Comparison of ENCODE assay signal across 27 cellular contexts in the genomic region with DNA sequence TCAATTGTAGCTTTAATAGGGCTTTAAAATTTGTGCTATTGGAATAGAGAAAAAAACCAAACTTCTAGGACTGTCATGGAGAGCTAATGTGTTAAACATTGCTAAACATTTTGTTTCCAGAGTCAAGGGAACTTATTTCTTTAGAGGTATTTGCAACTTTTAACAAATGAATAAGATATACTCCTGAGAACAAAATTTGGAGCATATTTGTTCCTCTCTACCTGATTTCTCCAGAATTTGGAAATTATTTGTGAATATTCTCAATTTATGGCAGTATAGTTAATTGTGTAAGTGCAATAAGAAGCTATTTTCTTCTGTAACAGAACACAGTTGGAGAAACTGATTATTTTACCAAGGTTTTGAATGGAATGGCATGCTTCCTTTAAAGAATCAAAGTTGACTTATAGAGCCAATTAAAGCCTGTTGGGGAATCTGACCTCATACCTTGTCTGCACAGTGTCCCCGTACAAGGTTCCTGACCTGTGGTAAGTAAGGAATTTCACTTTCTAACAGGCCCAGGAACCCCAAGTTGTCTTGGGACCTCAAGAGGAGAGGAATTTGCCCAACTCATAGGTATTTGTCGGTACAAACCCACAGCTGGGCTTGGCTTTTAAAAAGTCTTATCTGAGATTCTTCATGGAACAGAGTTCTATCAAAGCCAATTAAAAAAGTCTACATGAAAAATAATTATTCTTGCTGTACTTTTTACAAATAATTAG.
"Had no signal": no experiment of that assay in that cellular context is flagged by ENCODE, and none has a peak within 500 bp of the region (broad histone marks: within the 10 kb centered on the region; RNA-seq: fewer than 3 reads in every experiment).

No MANE protein-coding gene starts in this region.

- H3K27me3 ChIP-seq: adrenal gland, ascending aorta, cardiac muscle cell, heart left ventricle, spleen, suprapubic skin, tibial artery had no signal

- ATAC-seq: activated CD4-positive, CD25-positive, alpha-beta regulatory T cell treated with anti-CD3 and anti-CD28 coated beads, Interleukin-2, amount 50 U/mL, for 24 hours; effector memory CD8-positive, alpha-beta T cell; heart left ventricle; naive thymus-derived CD4-positive, alpha-beta T cell; right cardiac atrium; stimulated activated effector memory CD8-positive, alpha-beta T cell treated with anti-CD3 and anti-CD28 coated beads, Interleukin-12 subunit alpha, Interleukin-12 subunit beta, amount 100 ng/mL, for 72 hours; T-helper 17 cell had no signal

- H3K27ac ChIP-seq: ascending aorta, cardiac muscle cell, spleen, suprapubic skin, tibial artery, WERI-Rb-1 had no signal

- H3K4me3 ChIP-seq: adrenal gland, ascending aorta, cardiac muscle cell, heart left ventricle, spleen, suprapubic skin, tibial artery had no signal

- DNase-seq: activated CD4-positive, alpha-beta T cell treated with anti-CD3 and anti-CD28 coated beads for 48 hours; activated CD4-positive, alpha-beta T cell treated with anti-CD3 and anti-CD28 coated beads, Interleukin-2, amount 50 U/mL, for 48 hours; activated CD8-positive, alpha-beta memory T cell treated with anti-CD3 and anti-CD28 coated beads for 24 hours; activated effector memory CD4-positive, alpha-beta T cell treated with Interleukin-2 at 50 U/mL for 16 hours; activated naive CD4-positive, alpha-beta T cell treated with Interleukin-2 at 50 U/mL for 16 hours; activated naive CD8-positive, alpha-beta T cell treated with anti-CD3 and anti-CD28 coated beads for 36 hours; cortex of kidney; effector memory CD8-positive, alpha-beta T cell; heart left ventricle; hypothalamus; immature natural killer cell; kidney; midbrain; naive thymus-derived CD4-positive, alpha-beta T cell; nucleus accumbens; right cardiac atrium; spleen; stimulated activated CD4-positive, alpha-beta T cell treated with anti-CD3 and anti-CD28 coated beads, Interleukin-2, amount 100 ng/mL, for 48 hours; T-helper 17 cell; tibial artery; WERI-Rb-1 had no signal

- H3K9me3 ChIP-seq: ascending aorta, suprapubic skin, tibial artery had no signal

- H3K4me1 ChIP-seq: adrenal gland, ascending aorta, spleen, suprapubic skin, tibial artery had no signal

- H3K36me3 ChIP-seq: adrenal gland, ascending aorta, cardiac muscle cell, heart left ventricle, spleen, suprapubic skin, tibial artery, WERI-Rb-1 had no signal
